In genomic region chr11:27699242-27699925, GRCh38 we compare ENCODE assay signal across 8 cellular contexts. TPM values are rescaled to one million over a fixed set of nuclear protein-coding genes. Genes with fewer than 3 reads are reported as not detected.
DNase-seq lines count a peak whose midpoint lies in the region; ATAC-seq and TF ChIP-seq lines count a peak whose summit lies in the region.

No MANE protein-coding gene starts in this region.

- no peaks in the 10 kb centered on the region for H3K36me3 Mint-ChIP-seq in activated naive CD4-positive, alpha-beta T cell treated with anti-CD3 and anti-CD28 coated beads, Interleukin-2, amount 10 ng/mL, durations not matched to agents 7 days and 5 days
- no peaks in the 10 kb centered on the region for H3K36me3 Mint-ChIP-seq in activated naive CD8-positive, alpha-beta T cell treated with anti-CD3 and anti-CD28 coated beads for 36 hours

- no peaks in the 10 kb centered on the region for H3K27me3 ChIP-seq in thoracic aorta (replicated peaks; ENCODE audit: insufficient read depth)

- TF ChIP-seq CTCF in thoracic aorta (IDR thresholded peaks at IDR 0.05): no peak

- H3K4me1 Mint-ChIP-seq in activated naive CD4-positive, alpha-beta T cell treated with anti-CD3 and anti-CD28 coated beads, Interleukin-2, amount 10 ng/mL, durations not matched to agents 7 days and 5 days: peaks cover 23% of the 10 kb centered on the region
- H3K4me1 Mint-ChIP-seq in activated naive CD8-positive, alpha-beta T cell treated with anti-CD3 and anti-CD28 coated beads for 36 hours: peaks cover 25% of the 10 kb centered on the region

- DNase-seq in activated naive CD4-positive, alpha-beta T cell treated with anti-CD3 and anti-CD28 coated beads, Interleukin-2, amount 10 ng/mL, durations not matched to agents 7 days and 5 days: no peak
- no peak for DNase-seq in activated naive CD4-positive, alpha-beta T cell treated with anti-CD3 and anti-CD28 coated beads, Interleukin-2, amount 50 U/mL, for 16 hours
- DNase-seq in activated naive CD8-positive, alpha-beta T cell treated with anti-CD3 and anti-CD28 coated beads for 36 hours: no peak
- peak; percentile 9 for DNase-seq in iPS-NIHi11 (ENCODE audit: low spot score)
- DNase-seq in thoracic aorta (ENCODE audit: low spot score): no peak
- no peak for DNase-seq in SKM-1 (lab: John Stamatoyannopoulos, UW; ENCODE audit: unreplicated experiment)

- H3K27ac Mint-ChIP-seq in activated naive CD4-positive, alpha-beta T cell treated with anti-CD3 and anti-CD28 coated beads, Interleukin-2, amount 10 ng/mL, durations not matched to agents 7 days and 5 days: no peak overlapping the region
- H3K27ac Mint-ChIP-seq in activated naive CD8-positive, alpha-beta T cell treated with anti-CD3 and anti-CD28 coated beads for 36 hours: no peak overlapping the region

- peak overlapping the region; percentile 32 for H3K4me3 Mint-ChIP-seq in activated naive CD4-positive, alpha-beta T cell treated with anti-CD3 and anti-CD28 coated beads, Interleukin-2, amount 10 ng/mL, durations not matched to agents 7 days and 5 days
- H3K4me3 Mint-ChIP-seq in activated naive CD8-positive, alpha-beta T cell treated with anti-CD3 and anti-CD28 coated beads for 36 hours: peak overlapping the region; percentile 50

- CTCF ChIA-PET in activated naive CD4-positive, alpha-beta T cell treated with anti-CD3 and anti-CD28 coated beads, Interleukin-2, amount 10 ng/mL, durations not matched to agents 7 days and 5 days (lab: Charles Lee): interaction anchor here (0.6 to 2.6 kb wide), 15 partner anchors 12 to 1637 kb away, joined by 3 to 33 read pairs (median 5); no protein-coding TSS in a partner anchor

- H3K4me1 ChIP-seq in thoracic aorta (ENCODE audit: control insufficient read depth in 1 of 2, low read depth in 2 of 2): peaks cover 10 to 26% of the 10 kb centered on the region in 2 donors

- peak overlapping the region; percentile 80 for H3K4me3 ChIP-seq in thoracic aorta

- H3K27ac ChIP-seq in thoracic aorta: peak overlapping the region in 1 of 2 donors; percentile 34

- H3K36me3 ChIP-seq in thoracic aorta: no peaks in the 10 kb centered on the region

- ATAC-seq in thoracic aorta (ENCODE audit: insufficient number of reproducible peaks, low FRiP score, low read depth) (no peak), GM18520 (IDR thresholded peaks at IDR 0.05; ENCODE audit: unreplicated experiment) (no peak), GM19328 (IDR thresholded peaks at IDR 0.05; ENCODE audit: unreplicated experiment) (no peak)

- peaks cover 62% of the 10 kb centered on the region for H3K27me3 Mint-ChIP-seq in activated naive CD4-positive, alpha-beta T cell treated with anti-CD3 and anti-CD28 coated beads, Interleukin-2, amount 10 ng/mL, durations not matched to agents 7 days and 5 days
- peaks cover 79% of the 10 kb centered on the region for H3K27me3 Mint-ChIP-seq in activated naive CD8-positive, alpha-beta T cell treated with anti-CD3 and anti-CD28 coated beads for 36 hours

- H3K9me3 ChIP-seq in thoracic aorta: no peaks in the 10 kb centered on the region

- no peaks in the 10 kb centered on the region for H3K9me3 Mint-ChIP-seq in activated naive CD4-positive, alpha-beta T cell treated with anti-CD3 and anti-CD28 coated beads, Interleukin-2, amount 10 ng/mL, durations not matched to agents 7 days and 5 days
- no peaks in the 10 kb centered on the region for H3K9me3 Mint-ChIP-seq in activated naive CD8-positive, alpha-beta T cell treated with anti-CD3 and anti-CD28 coated beads for 36 hours

RNA-seq across cellular contexts. Expression of gene BDNF, which starts 0.9 kb away (rescaled TPM):
- total RNA-seq in activated naive CD8-positive, alpha-beta T cell treated with anti-CD3 and anti-CD28 coated beads for 36 hours: not detected
- 1 to 10 TPM in 1 of 2 donors, under 1 TPM in 1; 0.42 to 4.7 TPM for total RNA-seq in thoracic aorta
